Comparison of ENCODE assay signal across 8 cellular contexts in genomic region chr11:19259487-19260345, GRCh38. TPM values are rescaled to one million over a fixed set of nuclear protein-coding genes. Genes with fewer than 3 reads are reported as not detected.
DNase-seq lines count a peak whose midpoint lies in the region; ATAC-seq and TF ChIP-seq lines count a peak whose summit lies in the region.

No MANE protein-coding gene starts in this region.

- peaks cover 5% of the 10 kb centered on the region for H3K9me3 Mint-ChIP-seq in WTC11

- H3K36me3 Mint-ChIP-seq in WTC11: 0 out of 2 replicates have a peak, but pooled peaks cover 4% of the 10 kb centered on the region

- no peak overlapping the region for H3K27ac Mint-ChIP-seq in WTC11

- H3K4me1 Mint-ChIP-seq in WTC11: peaks cover 21% of the 10 kb centered on the region

- ATAC-seq in GM21737 (IDR thresholded peaks at IDR 0.05; ENCODE audit: unreplicated experiment) (peak; percentile 64), WTC11 (peak; percentile 75)

- H3K27me3 Mint-ChIP-seq in WTC11 (ENCODE audit: low read depth): no peaks in the 10 kb centered on the region

- POLR2A ChIA-PET in WTC11 (lab: Charles Lee): no interaction called here

- H3K4me3 Mint-ChIP-seq in WTC11: no peak overlapping the region

- TF ChIP-seq CTCF in WTC11 (IDR thresholded peaks at IDR 0.05): peak; percentile 92

- DNase-seq in DMS53 treated with DMSO at 0.1 percent for 48 hours (lab: John Stamatoyannopoulos, UW; ENCODE audit: unreplicated experiment): peak; percentile 55
- peak; percentile 32 for DNase-seq in NCI-H1105 (lab: John Stamatoyannopoulos, UW)
- peak; percentile 76 for DNase-seq in WTC11 (ENCODE audit: low spot score)
- DNase-seq in central memory CD4-positive, alpha-beta T cell: peak; percentile 36
- DNase-seq in left kidney (ENCODE audit: low read depth, low spot score): peak; percentile 69
- DNase-seq in stimulated activated CD4-positive, alpha-beta T cell treated with anti-CD3 and anti-CD28 coated beads, Interleukin-4, amount 100 ng/mL, for 1 hour: peak; percentile 63
- no peak for DNase-seq in cortex of kidney (lab: John Stamatoyannopoulos, UW)

- CTCF ChIA-PET in WTC11 (lab: Charles Lee): interaction anchor here (0.6 to 1.9 kb wide), 24 partner anchors 8 to 298 kb away, joined by 3 to 11 read pairs (median 4); partner anchors contain the start of gene E2F8

TF ChIP-seq in WTC11, 78 proteins besides CTCF, POLR2A, EP300 and RAD21:
- TF ChIP-seq NFYB (CRISPR knock-in tag; conservative IDR thresholded peaks at IDR 0.05; ENCODE audit: low read depth): no peak
- no peak for TF ChIP-seq ZNF138 (CRISPR knock-in tag; conservative IDR thresholded peaks at IDR 0.05)
- TF ChIP-seq PRDM15 (CRISPR knock-in tag; IDR thresholded peaks at IDR 0.05): no peak
- TF ChIP-seq ZMAT4 (CRISPR knock-in tag; IDR thresholded peaks at IDR 0.05): no peak
- TF ChIP-seq ZSCAN18 (CRISPR knock-in tag; IDR thresholded peaks at IDR 0.05): no peak

RNA-seq across cellular contexts. Expression of gene E2F8, which starts 19.0 kb away (rescaled TPM):
- 8.5 to 10.7 TPM (median 10.4 TPM) in 3 replicates for total RNA-seq in WTC11 (2021)

RNA-seq across cellular contexts. Expression of gene CSRP3, which starts 57.9 kb away (rescaled TPM):
- not detected in 3 replicates for total RNA-seq in WTC11 (2021)
